In genomic region chr22:43343262-43343988, GRCh38 we compare ENCODE assay signal across 9 cellular contexts. TPM values are rescaled to one million over a fixed set of nuclear protein-coding genes. Genes with fewer than 3 reads are reported as not detected.
A peak's percentile ranks its signal among the peaks of the same experiment; 100 is the strongest.
DNase-seq lines count a peak whose midpoint lies in the region; ATAC-seq and TF ChIP-seq lines count a peak whose summit lies in the region.
"Had no signal": no experiment of that assay in that cellular context is flagged by ENCODE, and none has a peak within 500 bp of the region (broad histone marks: within the 10 kb centered on the region; RNA-seq: fewer than 3 reads in every experiment).

SCUBE1 (minus strand) TSS chr22:43343372; CDS start chr22:43343261, 111 bp downstream.

- 2% methylated on average over 86 of the region's 87 CpGs for WGBS in HUES64

- H3K36me3 Mint-ChIP-seq in T-helper 17 cell (ENCODE audit: low read depth) (peaks cover 6% of the 10 kb centered on the region), brain (no peaks in the 10 kb centered on the region)

- H3K27ac Mint-ChIP-seq in T-helper 17 cell: no peak within 1 kb of the TSS
- H3K27ac Mint-ChIP-seq in brain: peak within 1 kb of the TSS in 3 of 5 experiments; percentile 48 to 93 (median 79)
- H3K27ac Mint-ChIP-seq: stimulated activated naive CD8-positive, alpha-beta T cell treated with anti-CD3 and anti-CD28 coated beads, Interleukin-15, Interleukin-2, amounts not matched to agents 100 ng/mL and 50 ng/mL, for 24 hours had no signal

- H3K27me3 ChIP-seq in HUES64 (ENCODE audit: insufficient read depth, low read length): peaks cover 56% of the 10 kb centered on the region

- peak within 1 kb of the TSS; percentile 70 for H3K4me3 Mint-ChIP-seq in T-helper 17 cell
- peak within 1 kb of the TSS; percentile 84 to 91 (median 85) for H3K4me3 Mint-ChIP-seq in brain

- no peak for TF ChIP-seq CTCF in brain (conservative IDR thresholded peaks at IDR 0.05)

- H3K27ac ChIP-seq in HUES64 (ENCODE audit: low read depth, low read length): no peak within 1 kb of the TSS; the same call in 1 of the 2 replicates

- H3K4me1 ChIP-seq in HUES64 (ENCODE audit: insufficient read depth, low read length): 0 out of 2 replicates have a peak, but pooled peaks cover 3% of the 10 kb centered on the region

- H3K4me1 Mint-ChIP-seq in T-helper 17 cell (peaks cover 6% of the 10 kb centered on the region), brain (peaks cover 56% of the 10 kb centered on the region)

- H3K27me3 Mint-ChIP-seq in T-helper 17 cell (peaks cover 57% of the 10 kb centered on the region), brain (peaks cover 23% of the 10 kb centered on the region)

- H3K9ac ChIP-seq in HUES64 (ENCODE audit: low read depth, low read length): 0 out of 2 replicates have a peak within 1 kb of the TSS, but pooled peaks have one; percentile 8

- DNase-seq in AG08396 (ENCODE audit: low spot score): peak; percentile 88
- peak; percentile 31 to 44 (median 34) for DNase-seq in T-helper 17 cell
- DNase-seq in kidney glomerular epithelial cell (lab: John Stamatoyannopoulos, UW): peak; percentile 17
- peak; percentile 9 to 36 (median 18) for DNase-seq in stimulated activated CD4-positive, alpha-beta T cell treated with anti-CD3 and anti-CD28 coated beads, TNF-alpha, amount 100 ng/mL, for 4 hours (ENCODE audit: low read depth in 3 of 3)
- no peak for DNase-seq in RKO (ENCODE audit: low spot score)
- DNase-seq in H4 (ENCODE audit: low spot score): no peak

- H3K9me3 ChIP-seq in HUES64 (ENCODE audit: insufficient read depth, low read depth, low read length): no peaks in the 10 kb centered on the region
- H3K9me3 ChIP-seq in T-helper 17 cell (ENCODE audit: control insufficient read depth, low read length, poor library complexity, severe bottlenecking): no peaks in the 10 kb centered on the region

- peaks cover 0 to 5% (median 0%) of the 10 kb centered on the region in 5 experiments for H3K9me3 Mint-ChIP-seq in brain
- H3K9me3 Mint-ChIP-seq: stimulated activated naive CD8-positive, alpha-beta T cell treated with anti-CD3 and anti-CD28 coated beads, Interleukin-15, Interleukin-2, amounts not matched to agents 100 ng/mL and 50 ng/mL, for 24 hours had no signal

- H3K4me3 ChIP-seq in HUES64 (ENCODE audit: low read length): peak within 1 kb of the TSS; percentile 51

- no peaks in the 10 kb centered on the region for H3K36me3 ChIP-seq in HUES64 (ENCODE audit: insufficient read depth, low read length)

- peak; percentile 74 for ATAC-seq in T-helper 17 cell

RNA-seq across cellular contexts. Expression of gene SCUBE1, which starts in this region (rescaled TPM):
- 2.0 TPM for polyA plus RNA-seq in HUES64 (2013, experiment 1 of 2)
- polyA plus RNA-seq in HUES64 (2013, experiment 2 of 2): 4.1 TPM
- not detected for total RNA-seq in T-helper 17 cell
- polyA plus RNA-seq in brain (ENCODE audit: insufficient read depth, low read depth, low replicate concordance): 0.29 TPM
- 0.02 and 0.04 TPM in 2 replicates for total RNA-seq in H4 (2014; rRNA removed; shearing (Covaris generic))

Comparison
In these comparisons a context has a peak if more than half of its experiments do, and no peak if none do; other contexts are left out.
1. Peak in DNase-seq and ATAC-seq in T-helper 17 cell; RNA of the gene not detected or under 1 TPM.
2. DNase-seq: peak in AG08396 (single experiment), kidney glomerular epithelial cell (single experiment) and stimulated activated CD4-positive, alpha-beta T cell treated with anti-CD3 and anti-CD28 coated beads, TNF-alpha, amount 100 ng/mL, for 4 hours (3 of 3); none in RKO (single experiment) and H4 (single experiment).